In genomic region chr2:113700186-113700841, GRCh38 we compare ENCODE assay signal across 8 cellular contexts. TPM values are rescaled to one million over a fixed set of nuclear protein-coding genes. Genes with fewer than 3 reads are reported as not detected.
DNase-seq lines count a peak whose midpoint lies in the region; ATAC-seq and TF ChIP-seq lines count a peak whose summit lies in the region.

No MANE protein-coding gene starts in this region.

- H3K27me3 Mint-ChIP-seq in activated T-helper 2 cell treated with anti-CD3 and anti-CD28 coated beads, Interferon-gamma antibody, Interleukin-2, Interleukin-4, amounts not matched to agents 10 μg/mL and 5 μg/mL and 100 μg/mL, durations not matched to agents 14 hours and 24 hours and 36 hours (ENCODE audit: low read depth) = no peaks in the 10 kb centered on the region

- H3K9ac ChIP-seq in BLaER1 treated with 17β-estradiol and CSF1 and Interleukin-3, amounts not matched to agents 10 nM and 100 nM = peak overlapping the region in 3 of 11 experiments; percentile 7 to 38 (median 18); a peak in 2 of 22 replicates
- H3K9ac ChIP-seq in OCI-LY1 (ENCODE audit: low read length) (peak overlapping the region; percentile 32; the same call in 1 of the 2 replicates), mesenchymal stem cell (ENCODE audit: low read length) (no peak overlapping the region)

- H3K36me3 ChIP-seq in BLaER1 treated with 17β-estradiol and CSF1 and Interleukin-3, amounts not matched to agents 10 nM and 100 nM = peaks cover 0 to 13% (median 7%) of the 10 kb centered on the region in 11 experiments; a peak in 14 of 22 replicates
- H3K36me3 ChIP-seq in OCI-LY1 (ENCODE audit: insufficient read depth, low read length) = peaks cover 6% of the 10 kb centered on the region; the same call in 1 of the 2 replicates
- peaks cover 11 to 14% of the 10 kb centered on the region in 2 experiments for H3K36me3 ChIP-seq in mesenchymal stem cell (ENCODE audit: control insufficient read depth in 1 of 2, insufficient read depth in 2 of 2, low read depth in 1 of 2, low read length in 2 of 2)

- H3K9me2 ChIP-seq in OCI-LY1 (ENCODE audit: low read depth, low read length) = no peaks in the 10 kb centered on the region

- no peak overlapping the region for H3K4ac ChIP-seq in mesenchymal stem cell (ENCODE audit: low read depth in 1 of 2, low read length in 2 of 2)

- H3K4me3 Mint-ChIP-seq in activated T-helper 2 cell treated with anti-CD3 and anti-CD28 coated beads, Interferon-gamma antibody, Interleukin-2, Interleukin-4, amounts not matched to agents 10 μg/mL and 5 μg/mL and 100 μg/mL, durations not matched to agents 14 hours and 24 hours and 36 hours (ENCODE audit: low read depth) = peak overlapping the region; percentile 68

- peak overlapping the region; percentile 6 to 16 for H3K18ac ChIP-seq in mesenchymal stem cell (ENCODE audit: low read depth in 1 of 2, low read length in 2 of 2)

- H4K91ac ChIP-seq in mesenchymal stem cell (ENCODE audit: low read length) = no peak overlapping the region

- intact Hi-C loops in activated T-helper 2 cell treated with anti-CD3 and anti-CD28 coated beads, Interferon-gamma antibody, Interleukin-2, Interleukin-4, amounts not matched to agents 10 μg/mL and 5 μg/mL and 100 μg/mL, durations not matched to agents 14 hours and 24 hours and 36 hours (cut with micrococcal nuclease) = loop anchor here (1.0 to 5.0 kb wide), 2 partner anchors 8 to 98 kb away; no protein-coding TSS in a partner anchor

- H3K36me3 Mint-ChIP-seq in activated T-helper 2 cell treated with anti-CD3 and anti-CD28 coated beads, Interferon-gamma antibody, Interleukin-2, Interleukin-4, amounts not matched to agents 10 μg/mL and 5 μg/mL and 100 μg/mL, durations not matched to agents 14 hours and 24 hours and 36 hours (ENCODE audit: low read depth) = peaks cover 11% of the 10 kb centered on the region

- peaks cover 12% of the 10 kb centered on the region for H3K9me3 Mint-ChIP-seq in activated T-helper 2 cell treated with anti-CD3 and anti-CD28 coated beads, Interferon-gamma antibody, Interleukin-2, Interleukin-4, amounts not matched to agents 10 μg/mL and 5 μg/mL and 100 μg/mL, durations not matched to agents 14 hours and 24 hours and 36 hours

- WGBS in mesenchymal stem cell = 41% methylated on average over 17 of the region's 17 CpGs

- peak overlapping the region; percentile 81; the same call in 1 of the 2 replicates for H2AFZ ChIP-seq in OCI-LY1 (ENCODE audit: low read length)
- H2AFZ ChIP-seq in mesenchymal stem cell (ENCODE audit: low read depth, low read length) = peak overlapping the region; percentile 76

- H2BK15ac ChIP-seq in mesenchymal stem cell (ENCODE audit: low read depth, poor library complexity, severe bottlenecking) = no peak overlapping the region

- H3K27ac ChIP-seq in BLaER1 treated with 17β-estradiol and CSF1 and Interleukin-3, amounts not matched to agents 10 nM and 100 nM = peak overlapping the region in 2 of 11 experiments; percentile 25 to 30; a peak in 2 of 22 replicates
- H3K27ac ChIP-seq in OCI-LY1 (ENCODE audit: low read depth, low read length, poor library complexity, severe bottlenecking) (no peak overlapping the region), mesenchymal stem cell (ENCODE audit: low read length, poor library complexity, severe bottlenecking) (no peak overlapping the region)

- no peak overlapping the region for H2BK12ac ChIP-seq in mesenchymal stem cell (ENCODE audit: low read length in 2 of 2)

- H2BK5ac ChIP-seq in mesenchymal stem cell (ENCODE audit: low read depth, low read length, poor library complexity, severe bottlenecking) = no peak overlapping the region

- ATAC-seq in GM18909 (IDR thresholded peaks at IDR 0.05; ENCODE audit: poor library complexity, unreplicated experiment) (peak; percentile 92), HG03060 (IDR thresholded peaks at IDR 0.05; ENCODE audit: low read depth, unreplicated experiment) (peak; percentile 84), esophagus mucosa (no peak)

- H3F3A ChIP-seq in OCI-LY1 (ENCODE audit: insufficient read depth, low read length) = no peaks in the 10 kb centered on the region

- H4K20me1 ChIP-seq in BLaER1 treated with 17β-estradiol and CSF1 and Interleukin-3, amounts not matched to agents 10 nM and 100 nM = no peaks in the 10 kb centered on the region
- H4K20me1 ChIP-seq in OCI-LY1 (ENCODE audit: insufficient read depth, low read length) = no peaks in the 10 kb centered on the region

- no peak overlapping the region for H2AK5ac ChIP-seq in mesenchymal stem cell (ENCODE audit: low read length, severe bottlenecking)

- no peaks in the 10 kb centered on the region for H3K79me2 ChIP-seq in OCI-LY1 (ENCODE audit: insufficient read depth, low read length)

- peak overlapping the region in 3 of 10 experiments; percentile 22 to 25 (median 23); a peak in 2 of 20 replicates for H3K4me3 ChIP-seq in BLaER1 treated with 17β-estradiol and CSF1 and Interleukin-3, amounts not matched to agents 10 nM and 100 nM
- H3K4me3 ChIP-seq in OCI-LY1 (ENCODE audit: low read depth, low read length, poor library complexity, severe bottlenecking) (peak overlapping the region; percentile 42), mesenchymal stem cell (ENCODE audit: insufficient read depth in 1 of 2, low read depth in 1 of 2, low read length in 2 of 2) (no peak overlapping the region)

- peak; percentile 46 for DNase-seq in activated T-helper 2 cell treated with anti-CD3 and anti-CD28 coated beads, Interferon-gamma antibody, Interleukin-2, Interleukin-4, amounts not matched to agents 10 μg/mL and 5 μg/mL and 100 μg/mL, durations not matched to agents 14 hours and 24 hours and 36 hours (ENCODE audit: low spot score)
- peak; percentile 80 for DNase-seq in mesenchymal stem cell
- no peak for DNase-seq in EL

- peak overlapping the region; percentile 48 to 84 (median 68) for H3K4me2 ChIP-seq in BLaER1 treated with 17β-estradiol and CSF1 and Interleukin-3, amounts not matched to agents 10 nM and 100 nM
- H3K4me2 ChIP-seq in OCI-LY1 (ENCODE audit: low read length) = peak overlapping the region; percentile 80
- no peak overlapping the region for H3K4me2 ChIP-seq in mesenchymal stem cell (ENCODE audit: low read length, poor library complexity, severe bottlenecking)

- H3K27ac Mint-ChIP-seq in activated T-helper 2 cell treated with anti-CD3 and anti-CD28 coated beads, Interferon-gamma antibody, Interleukin-2, Interleukin-4, amounts not matched to agents 10 μg/mL and 5 μg/mL and 100 μg/mL, durations not matched to agents 14 hours and 24 hours and 36 hours = peak overlapping the region; percentile 91

- no peaks in the 10 kb centered on the region for H3K27me3 ChIP-seq in BLaER1 treated with 17β-estradiol and CSF1 and Interleukin-3, amounts not matched to agents 10 nM and 100 nM
- H3K27me3 ChIP-seq in OCI-LY1 (ENCODE audit: insufficient read depth, low read length) (no peaks in the 10 kb centered on the region), mesenchymal stem cell (ENCODE audit: control insufficient read depth in 1 of 2, insufficient read depth in 1 of 2, low read length in 2 of 2) (no peaks in the 10 kb centered on the region)

- H3K4me1 Mint-ChIP-seq in activated T-helper 2 cell treated with anti-CD3 and anti-CD28 coated beads, Interferon-gamma antibody, Interleukin-2, Interleukin-4, amounts not matched to agents 10 μg/mL and 5 μg/mL and 100 μg/mL, durations not matched to agents 14 hours and 24 hours and 36 hours (ENCODE audit: low read depth) = peaks cover 24% of the 10 kb centered on the region

- no peaks in the 10 kb centered on the region for H3K79me1 ChIP-seq in mesenchymal stem cell (replicated peaks; ENCODE audit: low read length, poor library complexity, severe bottlenecking)

- peak; percentile 68 for TF ChIP-seq CTCF in OCI-LY1 (IDR thresholded peaks at IDR 0.05; ENCODE audit: low read length)

- H3K4me1 ChIP-seq in BLaER1 treated with 17β-estradiol and CSF1 and Interleukin-3, amounts not matched to agents 10 nM and 100 nM = peaks cover 11 to 25% (median 17%) of the 10 kb centered on the region in 10 experiments
- H3K4me1 ChIP-seq in OCI-LY1 (ENCODE audit: insufficient read depth, low read length, severe bottlenecking) (peaks cover 15% of the 10 kb centered on the region), mesenchymal stem cell (ENCODE audit: control insufficient read depth, insufficient read depth, low read depth, low read length) (peaks cover 3% of the 10 kb centered on the region)

- H4K8ac ChIP-seq in mesenchymal stem cell (ENCODE audit: low read length) = peak overlapping the region; percentile 91

- H3K9me3 ChIP-seq in BLaER1 treated with 17β-estradiol and CSF1 and Interleukin-3, amounts not matched to agents 10 nM and 100 nM (replicated peaks in 1 of 11) = peaks cover 0 to 22% (median 14%) of the 10 kb centered on the region in 11 experiments; a peak in 13 of 22 replicates
- H3K9me3 ChIP-seq in OCI-LY1 (ENCODE audit: low read length) (no peaks in the 10 kb centered on the region), mesenchymal stem cell (ENCODE audit: control insufficient read depth, low read length) (no peaks in the 10 kb centered on the region)

- H3K23ac ChIP-seq in mesenchymal stem cell (ENCODE audit: low read length in 2 of 2) = no peak overlapping the region

- H2BK120ac ChIP-seq in mesenchymal stem cell (ENCODE audit: low read depth, low read length) = no peak overlapping the region

- H3K14ac ChIP-seq in mesenchymal stem cell (ENCODE audit: low read length in 2 of 2) = no peak overlapping the region

RNA-seq across cellular contexts. Expression of gene SLC35F5, which starts 56.1 kb away (rescaled TPM):
- total RNA-seq in activated T-helper 2 cell treated with anti-CD3 and anti-CD28 coated beads, Interferon-gamma antibody, Interleukin-2, Interleukin-4, amounts not matched to agents 10 μg/mL and 5 μg/mL and 100 μg/mL, durations not matched to agents 14 hours and 24 hours and 36 hours = 39.6 and 41.8 TPM in 2 replicates
- polyA plus RNA-seq in mesenchymal stem cell (2013, experiment 1 of 2) = 46.0 TPM
- 48.9 TPM for polyA plus RNA-seq in mesenchymal stem cell (2013, experiment 2 of 2)
- total RNA-seq in esophagus mucosa = 48.0 TPM
